18 cellular contexts compared by ENCODE assay signal in genomic region chr4:184148871-184149637, GRCh38.
"Had no signal": no experiment of that assay in that cellular context is flagged by ENCODE, and none has a peak within 500 bp of the region (broad histone marks: within the 10 kb centered on the region; RNA-seq: fewer than 3 reads in every experiment).

No MANE protein-coding gene starts in this region.

- H3K36me3 ChIP-seq: breast epithelium, heart right ventricle, left ventricle myocardium inferior, ovary had no signal

- H3K4me3 Mint-ChIP-seq: activated CD8-positive, alpha-beta T cell treated with anti-CD3 and anti-CD28 coated beads, Interleukin-2, amount 10 ng/mL, durations not matched to agents 7 days and 5 days; nephron progenitor cell; stimulated activated naive CD8-positive, alpha-beta T cell treated with anti-CD3 and anti-CD28 coated beads, Interleukin-15, Interleukin-2, amounts not matched to agents 100 ng/mL and 50 ng/mL, for 24 hours had no signal

- H3K27me3 Mint-ChIP-seq: stimulated activated naive CD8-positive, alpha-beta T cell treated with anti-CD3 and anti-CD28 coated beads, Interleukin-15, Interleukin-2, amounts not matched to agents 100 ng/mL and 50 ng/mL, for 24 hours had no signal

- H3K27ac ChIP-seq: breast epithelium, dorsolateral prefrontal cortex, foreskin keratinocyte, heart right ventricle, left ventricle myocardium inferior, ovary, testis had no signal

- ATAC-seq: activated CD8-positive, alpha-beta T cell treated with anti-CD3 and anti-CD28 coated beads, Interleukin-2, amount 10 ng/mL, durations not matched to agents 7 days and 5 days; esophagus mucosa; foreskin keratinocyte had no signal

- H3K9me3 Mint-ChIP-seq: nephron progenitor cell; stimulated activated naive CD8-positive, alpha-beta T cell treated with anti-CD3 and anti-CD28 coated beads, Interleukin-15, Interleukin-2, amounts not matched to agents 100 ng/mL and 50 ng/mL, for 24 hours had no signal

- H3K9me3 ChIP-seq: breast epithelium, heart right ventricle, left ventricle myocardium inferior, ovary, testis had no signal

- H3K27me3 ChIP-seq: breast epithelium, dorsolateral prefrontal cortex, foreskin keratinocyte, heart right ventricle, ovary, testis had no signal

- DNase-seq: activated CD4-positive, CD25-positive, alpha-beta regulatory T cell treated with anti-CD3 and anti-CD28 coated beads, Interleukin-2, amount 50 U/mL, for 72 hours; activated CD8-positive, alpha-beta memory T cell treated with anti-CD3 and anti-CD28 coated beads, Interleukin-2, amount 50 U/mL, for 48 hours; activated CD8-positive, alpha-beta T cell treated with anti-CD3 and anti-CD28 coated beads, Interleukin-2, amount 10 ng/mL, durations not matched to agents 7 days and 5 days; activated naive CD4-positive, alpha-beta T cell; aorta; dorsolateral prefrontal cortex; foreskin keratinocyte; heart right ventricle; left ventricle myocardium inferior; nephron progenitor cell; ovary; stimulated activated CD4-positive, alpha-beta T cell treated with anti-CD3 and anti-CD28 coated beads, Interleukin-15, amount 100 ng/mL, for 24 hours; stimulated activated CD4-positive, alpha-beta T cell treated with anti-CD3 and anti-CD28 coated beads, Interleukin-4, amount 100 ng/mL, for 24 hours; testis had no signal

- H3K4me3 ChIP-seq: breast epithelium, dorsolateral prefrontal cortex, heart right ventricle, left ventricle myocardium inferior, ovary, testis had no signal

- H3K27ac Mint-ChIP-seq: nephron progenitor cell; stimulated activated naive CD8-positive, alpha-beta T cell treated with anti-CD3 and anti-CD28 coated beads, Interleukin-15, Interleukin-2, amounts not matched to agents 100 ng/mL and 50 ng/mL, for 24 hours had no signal

- FAIRE-seq: keratinocyte had no signal

- H3K4me1 ChIP-seq: breast epithelium, foreskin keratinocyte, testis had no signal
